8 cellular contexts compared by ENCODE assay signal in the genomic region with DNA sequence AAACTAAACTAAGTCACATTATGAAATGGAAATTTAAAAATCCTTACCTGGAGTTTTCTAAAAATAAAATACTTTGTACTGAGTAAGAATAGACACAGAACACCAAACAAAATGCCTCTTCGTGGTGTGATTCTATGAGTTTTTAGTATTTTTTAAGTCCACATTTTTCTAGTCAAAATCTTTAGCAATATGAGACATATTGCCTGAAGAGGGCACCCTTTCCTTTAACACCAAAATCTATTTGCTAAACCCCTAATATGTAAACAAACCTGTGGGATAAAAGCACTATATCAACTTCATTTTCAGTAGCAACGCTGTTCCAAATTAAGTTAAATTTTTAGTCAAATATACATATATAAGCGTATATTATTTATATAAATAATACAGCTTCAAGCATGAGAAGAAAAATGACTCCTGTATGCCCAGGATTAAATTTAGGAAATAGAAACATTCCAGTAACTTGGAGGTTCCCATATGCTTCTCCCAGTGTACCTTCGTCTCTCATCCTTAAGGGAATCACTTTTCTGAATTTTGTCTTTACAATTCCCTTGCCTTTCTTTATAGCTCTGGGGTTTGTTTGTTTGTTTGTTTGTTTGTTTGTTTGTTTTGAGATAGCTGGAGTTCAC. TPM values are rescaled to one million over a fixed set of nuclear protein-coding genes. Genes with fewer than 3 reads are reported as not detected.
A peak's percentile ranks its signal among the peaks of the same experiment; 100 is the strongest.
DNase-seq lines count a peak whose midpoint lies in the region; ATAC-seq, FAIRE-seq and TF ChIP-seq lines count a peak whose summit lies in the region.

No MANE protein-coding gene starts in this region.

- ATAC-seq in GM19351 (IDR thresholded peaks at IDR 0.05; ENCODE audit: unreplicated experiment) (peak; percentile 52), GM18498 (IDR thresholded peaks at IDR 0.05; ENCODE audit: unreplicated experiment) (no peak)

- H3K27me3 Mint-ChIP-seq in mesothelial cell of epicardium (ENCODE audit: low read depth), result peaks cover 2% of the 10 kb centered on the region

- peak; percentile 79 for FAIRE-seq in colon (lab: Jason Lieb, UNC)

- DNase-seq in AG10803 (ENCODE audit: low read depth), result peak; percentile 65
- DNase-seq in NCI-H82 (lab: John Stamatoyannopoulos, UW), result peak; percentile 57
- no peak for DNase-seq in mesothelial cell of epicardium (ENCODE audit: low spot score in 2 of 2, unreplicated experiment in 2 of 2)
- no peak for DNase-seq in activated CD8-positive, alpha-beta memory T cell treated with anti-CD3 and anti-CD28 coated beads, Interleukin-2, amount 50 U/mL, for 4 hours
- no peak for DNase-seq in T-helper 9 cell

- no peaks in the 10 kb centered on the region for H3K36me3 Mint-ChIP-seq in mesothelial cell of epicardium

- H3K9me3 Mint-ChIP-seq in mesothelial cell of epicardium, result no peaks in the 10 kb centered on the region

- no peak overlapping the region for H3K4me3 Mint-ChIP-seq in mesothelial cell of epicardium

- TF ChIP-seq CTCF in AG10803 (conservative IDR thresholded peaks at IDR 0.05; ENCODE audit: low read length) (peak; percentile 62), mesothelial cell of epicardium (IDR thresholded peaks at IDR 0.05; ENCODE audit: unreplicated experiment) (peak; percentile 51)

- H3K4me3 ChIP-seq in AG10803 (ENCODE audit: low read length), result no peak overlapping the region

- no peaks in the 10 kb centered on the region for H3K4me1 Mint-ChIP-seq in mesothelial cell of epicardium

- no peak overlapping the region for H3K27ac Mint-ChIP-seq in mesothelial cell of epicardium

RNA-seq across cellular contexts. Expression of gene PGM2, which starts 23.0 kb away (rescaled TPM):
- total RNA-seq in mesothelial cell of epicardium, result 16.8 to 20.0 TPM (median 19.2 TPM) in 3 replicates

Comparison
In these comparisons a context has a peak if more than half of its experiments do, and no peak if none do; other contexts are left out.
1. DNase-seq: peak in AG10803 (single experiment) and NCI-H82 (single experiment); none in mesothelial cell of epicardium (0 of 2), activated CD8-positive, alpha-beta memory T cell treated with anti-CD3 and anti-CD28 coated beads, Interleukin-2, amount 50 U/mL, for 4 hours (single experiment) and T-helper 9 cell (single experiment).